1 cellular context compared by ENCODE assay signal in genomic region chr19:41310031-41310831, GRCh38.
TF ChIP-seq lines count a peak whose summit lies in the region.

Gene CCDC97 (plus strand): TSS chr19:41310172. CDS start chr19:41310311, 139 bp downstream.

TF ChIP-seq in K562, 482 proteins besides CTCF, POLR2A, EP300 and RAD21 (continued from another document):
- TF ChIP-seq IRF2 (CRISPR knock-in tag; IDR thresholded peaks at IDR 0.05) = no peak
- TF ChIP-seq TAF7 (tag; IDR thresholded peaks at IDR 0.05) = peak; percentile 80
- no peak for TF ChIP-seq NR4A1 (CRISPR knock-in tag; IDR thresholded peaks at IDR 0.05)
- peak; percentile 62; the same call in 1 of the 2 replicates for TF ChIP-seq NR4A1 (tag; IDR thresholded peaks at IDR 0.05)
- TF ChIP-seq HDAC2 (IDR thresholded peaks at IDR 0.05) = peak; percentile 96
